ENCODE assay signal across 8 cellular contexts in genomic region chr11:4072668-4073285, GRCh38. TPM values are rescaled to one million over a fixed set of nuclear protein-coding genes. Genes with fewer than 3 reads are reported as not detected.
A peak's percentile ranks its signal among the peaks of the same experiment; 100 is the strongest.
DNase-seq lines count a peak whose midpoint lies in the region; ATAC-seq, FAIRE-seq and TF ChIP-seq lines count a peak whose summit lies in the region.

No MANE protein-coding gene starts in this region.

- peak; percentile 83 for DNase-seq in CD1c-positive myeloid dendritic cell (ENCODE audit: extremely low spot score)
- peak; percentile 90 for DNase-seq in NCI-H1105 treated with DMSO at 0.1 percent for 48 hours (lab: John Stamatoyannopoulos, UW)
- DNase-seq in SK-N-MC (ENCODE audit: low read depth, low spot score) = peak; percentile 67
- peak; percentile 57 for DNase-seq in brain microvascular endothelial cell
- DNase-seq in iPS DF 4.7 (ENCODE audit: extremely low read depth, low spot score) = peak; percentile 44
- peak; percentile 80 for DNase-seq in small intestine

- no peak overlapping the region for H3K9ac ChIP-seq in SK-N-MC (ENCODE audit: insufficient read length)

- H3K27ac ChIP-seq in SK-N-MC (no peak overlapping the region), brain microvascular endothelial cell (no peak overlapping the region), small intestine (ENCODE audit: low read depth in 1 of 2, low read length in 1 of 2) (no peak overlapping the region)

- H3K4me1 ChIP-seq in small intestine (ENCODE audit: control insufficient read depth in 2 of 2, insufficient read depth in 1 of 2, low read depth in 1 of 2, low read length in 1 of 2) = no peaks in the 10 kb centered on the region

- peak; percentile 89 for ATAC-seq in GM19395 (IDR thresholded peaks at IDR 0.05; ENCODE audit: unreplicated experiment)
- ATAC-seq in GM19397 (IDR thresholded peaks at IDR 0.05; ENCODE audit: unreplicated experiment) = no peak

- in situ Hi-C loops in brain microvascular endothelial cell (cut with HindIII; ENCODE audit: low pct_ligation_motif_present, low sequenced_read_pairs) = loop anchor here (25.0 kb wide), 1 partner anchor 235 kb away; the partner anchor contains the start of gene RHOG

- H3K4me3 ChIP-seq in SK-N-MC = no peak overlapping the region
- no peak overlapping the region for H3K4me3 ChIP-seq in brain microvascular endothelial cell (ENCODE audit: low read depth, low read length)
- H3K4me3 ChIP-seq in small intestine (ENCODE audit: low read depth in 1 of 2, low read length in 2 of 2) = no peak overlapping the region

- peak; percentile 36 for FAIRE-seq in small intestine (lab: Jason Lieb, UNC)

- no peaks in the 10 kb centered on the region for H3K27me3 ChIP-seq in brain microvascular endothelial cell (replicated peaks)
- no peaks in the 10 kb centered on the region for H3K27me3 ChIP-seq in small intestine (ENCODE audit: control insufficient read depth in 2 of 2, insufficient read depth in 2 of 2, low read length in 2 of 2)

- TF ChIP-seq CTCF in brain microvascular endothelial cell (IDR thresholded peaks at IDR 0.05; ENCODE audit: low read depth, low read length, missing control alignments) = peak; percentile 84

- WGBS in small intestine, 3 donors = 5 to 14% (median 5%) methylated on average over 4 of the region's 4 CpGs

- H3K36me3 ChIP-seq in SK-N-MC (ENCODE audit: insufficient read depth, low read length) (no peaks in the 10 kb centered on the region), brain microvascular endothelial cell (replicated peaks) (no peaks in the 10 kb centered on the region), small intestine (ENCODE audit: control insufficient read depth in 2 of 2, insufficient read depth in 2 of 2, low read length in 2 of 2) (peaks cover 4% of the 10 kb centered on the region in 2 donors)

- H3K9me3 ChIP-seq in SK-N-MC (ENCODE audit: low read depth, low read length) (no peaks in the 10 kb centered on the region), small intestine (ENCODE audit: control insufficient read depth, low read depth) (no peaks in the 10 kb centered on the region)

RNA-seq across cellular contexts. Expression of gene RRM1, which starts 21.8 kb away (rescaled TPM):
- 10 to 100 TPM; 10.3 to 35.6 (median 15.1) TPM for polyA plus RNA-seq in small intestine
